Comparison of ENCODE assay signal across 12 cellular contexts in the genomic region with DNA sequence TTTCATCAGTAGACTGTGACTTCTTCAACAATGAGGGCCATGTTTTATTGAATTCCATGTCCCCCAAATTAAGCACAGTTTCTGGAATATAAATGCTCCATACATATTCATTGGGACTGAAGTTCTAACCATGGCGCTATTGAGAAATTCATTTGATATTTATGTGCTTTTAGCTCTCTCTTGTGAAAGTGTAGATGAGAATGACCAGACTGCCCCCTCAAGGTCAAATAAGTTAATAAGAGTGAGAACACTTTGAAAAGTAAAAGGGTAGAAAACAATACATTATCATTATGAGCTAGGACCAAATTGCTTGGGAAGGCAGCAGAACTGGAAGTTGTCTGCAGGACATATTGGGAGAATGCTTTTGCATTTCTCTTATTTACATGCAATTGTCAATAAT.
A peak's percentile ranks its signal among the peaks of the same experiment; 100 is the strongest.
DNase-seq lines count a peak whose midpoint lies in the region; ATAC-seq, FAIRE-seq and TF ChIP-seq lines count a peak whose summit lies in the region.
"Had no signal": no experiment of that assay in that cellular context is flagged by ENCODE, and none has a peak within 500 bp of the region (broad histone marks: within the 10 kb centered on the region; RNA-seq: fewer than 3 reads in every experiment).

No MANE protein-coding gene starts in this region.

- WGBS in GM12878 (ENCODE audit: insufficient coverage, insufficient replicate concordance, low lambda C conversion rate, missing lambda C conversion rate), result 7% methylated on average over 1 of the region's 1 CpG
- 51% methylated on average over 1 of the region's 1 CpG for WGBS in HepG2 (ENCODE audit: low lambda C conversion rate)

- intact Hi-C loops in GM12878 (cut with micrococcal nuclease; ENCODE audit: unreplicated experiment) (no loop called here), HepG2 (cut with micrococcal nuclease; ENCODE audit: unreplicated experiment) (no loop called here)

- H4K20me1 ChIP-seq in GM12878 (ENCODE audit: control insufficient read depth, insufficient read depth), result no peaks in the 10 kb centered on the region
- H4K20me1 ChIP-seq in HepG2 (ENCODE audit: insufficient read depth, low read length), result no peaks in the 10 kb centered on the region

- FAIRE-seq in GM12878 (lab: Jason Lieb, UNC) (no peak), HepG2 (lab: Jason Lieb, UNC) (no peak)

- no peaks in the 10 kb centered on the region for H3K36me3 ChIP-seq in GM12878 (ENCODE audit: control insufficient read depth in 2 of 2, insufficient read depth in 2 of 2, low read length in 1 of 2)
- H3K36me3 ChIP-seq in HepG2 (replicated peaks in 1 of 2; ENCODE audit: control insufficient read depth in 1 of 2, insufficient read depth in 2 of 2, low read length in 2 of 2), result no peaks in the 10 kb centered on the region
- no peaks in the 10 kb centered on the region for H3K36me3 ChIP-seq in effector memory CD4-positive, alpha-beta T cell (ENCODE audit: control insufficient read depth, insufficient read depth, low read length)

- H3K27ac ChIP-seq in C4-2B (no peak overlapping the region), GM12878 (ENCODE audit: control insufficient read depth, insufficient read depth) (no peak overlapping the region), HepG2 (ENCODE audit: extremely low read length, insufficient read depth, low read length) (no peak overlapping the region), caudate nucleus (ENCODE audit: low read depth, low read length) (no peak overlapping the region)
- no peak overlapping the region for H3K27ac ChIP-seq in effector memory CD4-positive, alpha-beta T cell (ENCODE audit: insufficient read depth, low read length, poor library complexity, severe bottlenecking)

- DNase-seq in GM12878 (ENCODE audit: low read depth, low spot score) (no peak), HepG2 (ENCODE audit: low spot score) (peak; percentile 23), ureter (ENCODE audit: low spot score) (no peak), caudate nucleus (lab: John Stamatoyannopoulos, UW) (no peak)
- no peak for DNase-seq in effector memory CD4-positive, alpha-beta T cell
- DNase-seq: activated CD8-positive, alpha-beta memory T cell treated with anti-CD3 and anti-CD28 coated beads, Interleukin-2, amount 10 ng/mL, durations not matched to agents 7 days and 5 days; naive B cell; NCI-H345; stimulated activated naive CD8-positive, alpha-beta T cell treated with anti-CD3 and anti-CD28 coated beads, Interleukin-15, amount 100 ng/mL, for 72 hours had no signal

- H3K79me2 ChIP-seq in GM12878 (ENCODE audit: control insufficient read depth, insufficient read depth, low read length) (no peaks in the 10 kb centered on the region), HepG2 (ENCODE audit: insufficient read depth, low read length) (no peaks in the 10 kb centered on the region)

- H3K4me1 ChIP-seq in GM12878 (ENCODE audit: control insufficient read depth, insufficient read depth, low read length), result no peaks in the 10 kb centered on the region
- H3K4me1 ChIP-seq in HepG2 (ENCODE audit: insufficient read depth, low read length), result peaks cover 12% of the 10 kb centered on the region
- no peaks in the 10 kb centered on the region for H3K4me1 ChIP-seq in effector memory CD4-positive, alpha-beta T cell (ENCODE audit: control insufficient read depth, insufficient read depth, low read length, poor library complexity, severe bottlenecking)

- TF ChIP-seq POLR2A in GM12878 (IDR thresholded peaks at IDR 0.05; ENCODE audit: low read depth, low read length), result no peak
- TF ChIP-seq POLR2A in HepG2 (IDR thresholded peaks at IDR 0.05; ENCODE audit: insufficient read depth in 1 of 2, low read depth in 2 of 2, low read length in 2 of 2), result no peak

- no peak overlapping the region for H3K4me2 ChIP-seq in GM12878 (ENCODE audit: control insufficient read depth, insufficient read depth)
- no peak overlapping the region for H3K4me2 ChIP-seq in HepG2 (ENCODE audit: low read depth, low read length)

- RAD21 ChIA-PET in GM12878 (lab: Charles Lee; ENCODE audit: unreplicated experiment), result interaction anchor here (1.0 kb wide), 1 partner anchor 1562 kb away, joined by 3 read pairs; no protein-coding TSS in a partner anchor

- SMC1A ChIA-PET in GM12878 (lab: Charles Lee; ENCODE audit: uncharacterized antibody, unreplicated experiment), result interaction anchor here (1.2 kb wide), 1 partner anchor 9 kb away, joined by 3 read pairs; no protein-coding TSS in a partner anchor

- CTCF ChIA-PET in GM12878 (lab: Yijun Ruan, JAX) (no interaction called here), HepG2 (lab: Yijun Ruan, JAX; ENCODE audit: low intra/inter-chr PET ratio, low total read pairs) (no interaction called here)

- TF ChIP-seq EP300 in Ishikawa (IDR thresholded peaks at IDR 0.05; ENCODE audit: borderline replicate concordance) (no peak), GM12878 (IDR thresholded peaks at IDR 0.05; ENCODE audit: borderline replicate concordance in 1 of 2, control insufficient read depth in 1 of 2, low read depth in 2 of 2, low read length in 2 of 2) (no peak), HepG2 (IDR thresholded peaks at IDR 0.05; ENCODE audit: low read depth in 2 of 2, low read length in 2 of 2) (no peak), HepG2 (CRISPR knock-in tag; IDR thresholded peaks at IDR 0.05; ENCODE audit: borderline replicate concordance) (no peak)

- H3K9ac ChIP-seq in GM12878 (ENCODE audit: control insufficient read depth, insufficient read depth, low read length) (no peak overlapping the region), HepG2 (ENCODE audit: insufficient read depth, low read depth, low read length) (no peak overlapping the region)

- TF ChIP-seq RAD21 in Ishikawa (IDR thresholded peaks at IDR 0.05; ENCODE audit: low read depth) (peak; percentile 53), GM12878 (IDR thresholded peaks at IDR 0.05; ENCODE audit: insufficient read depth, low read depth, low read length) (0 out of 2 replicates have a peak, but pooled peaks have one; percentile 11), HepG2 (CRISPR knock-in tag; IDR thresholded peaks at IDR 0.05) (no peak)

- no peaks in the 10 kb centered on the region for H3K9me3 ChIP-seq in GM12878 (replicated peaks; ENCODE audit: control insufficient read depth, insufficient read depth, low read length)
- H3K9me3 ChIP-seq in HepG2 (ENCODE audit: low read length), result no peaks in the 10 kb centered on the region
- no peaks in the 10 kb centered on the region for H3K9me3 ChIP-seq in effector memory CD4-positive, alpha-beta T cell (ENCODE audit: control insufficient read depth, low read length)

- H3K4me3 ChIP-seq in GM12878, result no peak overlapping the region
- no peak overlapping the region for H3K4me3 ChIP-seq in HepG2 (replicated peaks in 1 of 3; ENCODE audit: insufficient read depth in 1 of 3, low read depth in 2 of 3, low read length in 3 of 3)
- H3K4me3 ChIP-seq in effector memory CD4-positive, alpha-beta T cell (ENCODE audit: insufficient read depth, low read depth, low read length, poor library complexity, severe bottlenecking), result no peak overlapping the region

- H2AFZ ChIP-seq in GM12878 (ENCODE audit: control insufficient read depth, low read depth, low read length) (no peak overlapping the region), HepG2 (ENCODE audit: low read length) (no peak overlapping the region)

- BruUV-seq in GM12878 (replicated peaks; lab: Mats Ljungman, UMichigan), result no TSS peak
- BruUV-seq in HepG2 (replicated peaks; lab: Mats Ljungman, UMichigan), result no TSS peak

- ATAC-seq in GM12878, result no peak
- ATAC-seq in HepG2, result peak; percentile 35; the same call in 1 of the 3 replicates
- ATAC-seq in GM18502 (IDR thresholded peaks at IDR 0.05; ENCODE audit: poor library complexity, unreplicated experiment), result no peak
- ATAC-seq: activated CD8-positive, alpha-beta memory T cell treated with anti-CD3 and anti-CD28 coated beads, Interleukin-2, amount 10 ng/mL, durations not matched to agents 7 days and 5 days; stimulated activated naive CD8-positive, alpha-beta T cell treated with anti-CD3 and anti-CD28 coated beads, Interleukin-15, amount 100 ng/mL, for 72 hours had no signal

- POLR2A ChIA-PET in GM12878 (lab: Charles Lee) (no interaction called here), HepG2 (lab: Yijun Ruan, JAX) (no interaction called here)

- TF ChIP-seq CTCF in C4-2B (conservative IDR thresholded peaks at IDR 0.05), result peak; percentile 38
- TF ChIP-seq CTCF in GM12878 (IDR thresholded peaks at IDR 0.05 in 2 of 3, conservative IDR thresholded peaks at IDR 0.05 in 1 of 3; ENCODE audit: control insufficient read depth in 2 of 3, extremely low read depth in 1 of 3, insufficient read depth in 1 of 3, low read depth in 3 of 3, low read length in 3 of 3), result peak in 1 of 3 experiments; percentile 10; a peak in 1 of 6 replicates
- peak; percentile 47 for TF ChIP-seq CTCF in HepG2 (CRISPR knock-in tag; IDR thresholded peaks at IDR 0.05)

- no peaks in the 10 kb centered on the region; a peak in 1 of 4 replicates for H3K27me3 ChIP-seq in GM12878 (replicated peaks in 1 of 2; ENCODE audit: control insufficient read depth in 2 of 2, insufficient read depth in 2 of 2, low read length in 1 of 2)
- no peaks in the 10 kb centered on the region; a peak in 1 of 5 replicates for H3K27me3 ChIP-seq in HepG2 (ENCODE audit: control insufficient read depth in 1 of 2, insufficient read depth in 2 of 2, low read length in 2 of 2)
- no peaks in the 10 kb centered on the region for H3K27me3 ChIP-seq in effector memory CD4-positive, alpha-beta T cell (replicated peaks; ENCODE audit: control insufficient read depth, insufficient read depth, low read length, poor library complexity, severe bottlenecking)

- in situ Hi-C loops in GM12878 (cut with MboI) (no loop called here), HepG2 (cut with HindIII; ENCODE audit: extremely low pct_ligation_motif_present, low pct_unique_long_range_greater_than_20kb) (no loop called here)

TF ChIP-seq in Ishikawa, 13 proteins besides CTCF, POLR2A, EP300 and RAD21 (continues in another document):
- no peak for TF ChIP-seq FOXM1 (IDR thresholded peaks at IDR 0.05; ENCODE audit: borderline replicate concordance, low read depth)
- no peak for TF ChIP-seq TEAD4 (IDR thresholded peaks at IDR 0.05)
- no peak for TF ChIP-seq YY1 (IDR thresholded peaks at IDR 0.05; ENCODE audit: low read depth)
- no peak for TF ChIP-seq TAF1 (IDR thresholded peaks at IDR 0.05; ENCODE audit: low read depth)
- TF ChIP-seq ZBTB7A (IDR thresholded peaks at IDR 0.05; ENCODE audit: low read depth), result no peak

TF ChIP-seq in GM12878, 131 proteins besides CTCF, POLR2A, EP300 and RAD21 (continues in another document):
- no peak for TF ChIP-seq IKZF1 (conservative IDR thresholded peaks at IDR 0.05)
- no peak for TF ChIP-seq JUND (IDR thresholded peaks at IDR 0.05; ENCODE audit: low read depth, low read length)
- TF ChIP-seq RB1 (IDR thresholded peaks at IDR 0.05; ENCODE audit: borderline replicate concordance), result no peak

TF ChIP-seq in HepG2, 621 proteins besides CTCF, POLR2A, EP300 and RAD21 (continues in another document):
- TF ChIP-seq MYC (CRISPR knock-in tag; IDR thresholded peaks at IDR 0.05; ENCODE audit: borderline replicate concordance) (no peak), STAG1 (CRISPR knock-in tag; IDR thresholded peaks at IDR 0.05) (peak; percentile 60)
